35 cellular contexts compared by ENCODE assay signal in genomic region chr10:2329082-2329481, GRCh38.
"Had no signal": no experiment of that assay in that cellular context is flagged by ENCODE, and none has a peak within 500 bp of the region (broad histone marks: within the 10 kb centered on the region; RNA-seq: fewer than 3 reads in every experiment).

No MANE protein-coding gene starts in this region.

- H3K9ac ChIP-seq: KMS-11 had no signal

- H3K27me3 ChIP-seq: MG63 had no signal

- H3K4me3 ChIP-seq: MG63 had no signal

- DNase-seq: Karpas-422, Kasumi-1, MG63, MM.1S, MV-4-11, NCI-H1048, NCI-H1092, NCI-H1092 treated with DMSO at 0.1 percent for 48 hours, NCI-H1105, NCI-H1105 treated with DMSO at 0.1 percent for 48 hours, NCI-H1417, NCI-H1417 treated with DMSO at 0.1 percent for 48 hours, NCI-H1436, NCI-H1436 treated with DMSO at 0.1 percent for 48 hours, NCI-H146, NCI-H1694, NCI-H1694 treated with DMSO at 0.1 percent for 48 hours, NCI-H187, NCI-H187 treated with DMSO at 0.1 percent for 48 hours, NCI-H1930, NCI-H2029, NCI-H2029 treated with DMSO at 0.1 percent for 48 hours, NCI-H2081, NCI-H2081 treated with DMSO at 0.1 percent for 48 hours, NCI-H2107, NCI-H2171, NCI-H2171 treated with DMSO at 0.1 percent for 48 hours, NCI-H2227 treated with DMSO at 0.1 percent for 48 hours, NCI-H226, NCI-H345, NCI-H446, NCI-H446 treated with DMSO at 0.1 percent for 48 hours, NCI-H510A, NCI-H510A treated with DMSO at 0.1 percent for 48 hours had no signal

- H3K27ac ChIP-seq: KMS-11 had no signal

- H3K4me2 ChIP-seq: KMS-11 had no signal

- H3K9me3 ChIP-seq: MG63 had no signal

- H3K36me3 ChIP-seq: MG63 had no signal
